ENCODE assay signal across 17 cellular contexts in genomic region chr17:21453144-21453982, GRCh38.
DNase-seq lines count a peak whose midpoint lies in the region; ATAC-seq and TF ChIP-seq lines count a peak whose summit lies in the region.
"Had no signal": no experiment of that assay in that cellular context is flagged by ENCODE, and none has a peak within 500 bp of the region (broad histone marks: within the 10 kb centered on the region; RNA-seq: fewer than 3 reads in every experiment).

No MANE protein-coding gene starts in this region.

- H3K9ac ChIP-seq in skeletal muscle satellite cell (ENCODE audit: low read depth, low read length): no peak overlapping the region
- H3K9ac ChIP-seq: KMS-11 had no signal

- no peaks in the 10 kb centered on the region for H3K79me2 ChIP-seq in hepatocyte

- WGBS in hepatocyte (ENCODE audit: low lambda C conversion rate, missing lambda C conversion rate): 80% methylated on average over 17 of the region's 18 CpGs

- peaks cover 5% of the 10 kb centered on the region for H3K4me1 ChIP-seq in hepatocyte (ENCODE audit: insufficient read depth)
- peaks cover 11% of the 10 kb centered on the region for H3K4me1 ChIP-seq in skeletal muscle satellite cell (ENCODE audit: control insufficient read depth, insufficient read depth, low read length)

- H3K27me3 ChIP-seq in hepatocyte (peaks cover 2% of the 10 kb centered on the region), skeletal muscle satellite cell (ENCODE audit: control insufficient read depth, insufficient read depth, low read length) (peaks cover 12% of the 10 kb centered on the region)

- H3K9me3 Mint-ChIP-seq in activated T-cell treated with anti-CD3 and anti-CD28 coated beads, Interleukin-2, amount 50 U/mL, for 72 hours: no peaks in the 10 kb centered on the region
- H3K9me3 Mint-ChIP-seq: activated CD4-positive, alpha-beta memory T cell treated with anti-CD3 and anti-CD28 coated beads, Interleukin-2, amount 10 ng/mL, durations not matched to agents 7 days and 5 days; activated T-helper 17 cell treated with anti-CD3 and anti-CD28 coated beads, Interleukin-2, amount 50 U/mL, for 72 hours; type B pancreatic cell had no signal

- DNase-seq in NCI-H345 (lab: John Stamatoyannopoulos, UW): peak; percentile 23
- no peak for DNase-seq in NCI-H345 treated with DMSO at 0.1 percent for 48 hours (lab: John Stamatoyannopoulos, UW; ENCODE audit: unreplicated experiment)
- DNase-seq in NCI-H1694 treated with DMSO at 0.1 percent for 48 hours (lab: John Stamatoyannopoulos, UW): peak; percentile 63
- DNase-seq in hepatocyte (ENCODE audit: low spot score): no peak
- no peak for DNase-seq in activated T-cell treated with anti-CD3 and anti-CD28 coated beads, Interleukin-2, amount 50 U/mL, for 72 hours
- DNase-seq: activated CD4-positive, alpha-beta memory T cell treated with anti-CD3 and anti-CD28 coated beads, Interleukin-2, amount 10 ng/mL, durations not matched to agents 7 days and 5 days; NCI-H1105 treated with DMSO at 0.1 percent for 48 hours; small intestine had no signal

- no peaks in the 10 kb centered on the region for H4K20me1 ChIP-seq in hepatocyte (ENCODE audit: insufficient read depth, poor library complexity, severe bottlenecking)

- no peak overlapping the region for H3K4me3 ChIP-seq in hepatocyte
- no peak overlapping the region for H3K4me3 ChIP-seq in skeletal muscle satellite cell (ENCODE audit: low read length)
- H3K4me3 ChIP-seq: mucosa of descending colon had no signal

- H3K36me3 ChIP-seq in hepatocyte (replicated peaks; ENCODE audit: insufficient read depth, low read depth): no peaks in the 10 kb centered on the region
- H3K36me3 ChIP-seq in skeletal muscle satellite cell (ENCODE audit: insufficient read depth, low read length): no peaks in the 10 kb centered on the region

- H3K36me3 Mint-ChIP-seq in activated T-cell treated with anti-CD3 and anti-CD28 coated beads, Interleukin-2, amount 50 U/mL, for 72 hours (ENCODE audit: insufficient read depth in 2 of 2): no peaks in the 10 kb centered on the region
- H3K36me3 Mint-ChIP-seq: type B pancreatic cell had no signal

- no peaks in the 10 kb centered on the region for H3K9me2 ChIP-seq in hepatocyte (replicated peaks; ENCODE audit: insufficient read depth)

- no peak overlapping the region for H2AFZ ChIP-seq in hepatocyte

- H3K27me3 Mint-ChIP-seq in activated T-cell treated with anti-CD3 and anti-CD28 coated beads, Interleukin-2, amount 50 U/mL, for 72 hours (ENCODE audit: low read depth): peaks cover 29% of the 10 kb centered on the region

- no peak for TF ChIP-seq CTCF in hepatocyte (IDR thresholded peaks at IDR 0.05; ENCODE audit: poor library complexity)

- peak overlapping the region; percentile 85 for H3K4me2 ChIP-seq in hepatocyte
- H3K4me2 ChIP-seq in skeletal muscle satellite cell (ENCODE audit: low read length): peak overlapping the region; percentile 49
- H3K4me2 ChIP-seq: KMS-11 had no signal

- ATAC-seq in GM19035 (IDR thresholded peaks at IDR 0.05; ENCODE audit: unreplicated experiment) (no peak), GM21515 (IDR thresholded peaks at IDR 0.05; ENCODE audit: unreplicated experiment) (no peak)
- no peak for ATAC-seq in activated T-cell treated with anti-CD3 and anti-CD28 coated beads, Interleukin-2, amount 50 U/mL, for 72 hours (replicated peaks in 1 of 2)
- ATAC-seq: activated T-helper 17 cell treated with anti-CD3 and anti-CD28 coated beads, Interleukin-2, amount 50 U/mL, for 72 hours had no signal

- peaks cover 23% of the 10 kb centered on the region for H3K4me1 Mint-ChIP-seq in activated T-cell treated with anti-CD3 and anti-CD28 coated beads, Interleukin-2, amount 50 U/mL, for 72 hours (ENCODE audit: low read depth)

- H3K9me3 ChIP-seq in hepatocyte (ENCODE audit: low read depth) (no peaks in the 10 kb centered on the region), skeletal muscle satellite cell (replicated peaks; ENCODE audit: low read length) (no peaks in the 10 kb centered on the region)
- H3K9me3 ChIP-seq: mucosa of descending colon had no signal

- peak overlapping the region in 1 of 2 donors; percentile 37 for H3K4me3 Mint-ChIP-seq in activated T-cell treated with anti-CD3 and anti-CD28 coated beads, Interleukin-2, amount 50 U/mL, for 72 hours
- H3K4me3 Mint-ChIP-seq: activated CD4-positive, alpha-beta memory T cell treated with anti-CD3 and anti-CD28 coated beads, Interleukin-2, amount 10 ng/mL, durations not matched to agents 7 days and 5 days had no signal

- no peak overlapping the region for H3K27ac ChIP-seq in hepatocyte
- H3K27ac ChIP-seq: 22Rv1, KMS-11, VCaP had no signal

- no peak overlapping the region for H3K27ac Mint-ChIP-seq in activated T-cell treated with anti-CD3 and anti-CD28 coated beads, Interleukin-2, amount 50 U/mL, for 72 hours
- H3K27ac Mint-ChIP-seq: activated CD4-positive, alpha-beta memory T cell treated with anti-CD3 and anti-CD28 coated beads, Interleukin-2, amount 10 ng/mL, durations not matched to agents 7 days and 5 days; activated T-helper 17 cell treated with anti-CD3 and anti-CD28 coated beads, Interleukin-2, amount 50 U/mL, for 72 hours had no signal

Comparison
In these comparisons a context has a peak if more than half of its experiments do, and no peak if none do; other contexts are left out.
1. DNase-seq: peak in NCI-H345 (single experiment) and NCI-H1694 treated with DMSO at 0.1 percent for 48 hours (single experiment); none in NCI-H345 treated with DMSO at 0.1 percent for 48 hours (single experiment), hepatocyte (single experiment) and activated T-cell treated with anti-CD3 and anti-CD28 coated beads, Interleukin-2, amount 50 U/mL, for 72 hours (0 of 2).